1 cellular context compared by ENCODE assay signal in the genomic region with DNA sequence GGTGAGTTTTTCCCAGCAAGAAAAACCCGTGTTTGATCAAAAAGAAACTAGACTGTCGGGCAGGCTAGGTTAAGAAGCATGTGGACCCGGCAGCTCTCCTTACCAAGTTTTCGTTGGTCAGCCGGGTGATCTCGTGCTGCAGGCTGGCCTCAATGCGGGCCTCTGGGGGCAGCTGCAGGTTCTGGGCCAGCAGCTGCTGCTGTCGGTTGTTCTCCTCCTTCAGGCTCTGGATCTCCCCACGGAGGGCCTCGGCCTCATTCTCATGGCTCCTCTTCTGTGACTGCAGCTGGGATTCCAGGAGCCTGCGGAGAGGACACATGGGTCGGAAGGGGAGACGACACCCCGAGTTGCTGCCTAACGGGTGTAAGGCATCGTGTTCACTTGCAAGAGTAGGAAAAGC.
TF ChIP-seq lines count a peak whose summit lies in the region.

No MANE protein-coding gene starts in this region.

TF ChIP-seq in H1, 55 proteins besides CTCF, POLR2A, EP300 and RAD21:
- TF ChIP-seq TAF7 (optimal IDR thresholded peaks at IDR 0.05; ENCODE audit: borderline replicate concordance, low read depth, low read length) (no peak), SP4 (IDR thresholded peaks at IDR 0.05; ENCODE audit: low read length) (no peak), SIN3A (conservative IDR thresholded peaks at IDR 0.05 in 1 of 2, IDR thresholded peaks at IDR 0.05 in 1 of 2; ENCODE audit: low read depth in 1 of 2, low read length in 2 of 2) (no peak), ASH2L (IDR thresholded peaks at IDR 0.05; ENCODE audit: low read length) (no peak), SP1 (IDR thresholded peaks at IDR 0.05; ENCODE audit: low read depth, low read length) (no peak), SP2 (IDR thresholded peaks at IDR 0.05; ENCODE audit: low read length) (no peak), CREB1 (IDR thresholded peaks at IDR 0.05) (no peak), GTF2F1 (IDR thresholded peaks at IDR 0.05; ENCODE audit: borderline replicate concordance, low read depth, low read length) (no peak), SUZ12 (IDR thresholded peaks at IDR 0.05; ENCODE audit: low read length) (no peak), JUND (IDR thresholded peaks at IDR 0.05; ENCODE audit: low read length) (no peak), RXRA (IDR thresholded peaks at IDR 0.05; ENCODE audit: insufficient read depth, low read depth, low read length) (no peak), RFX5 (IDR thresholded peaks at IDR 0.05; ENCODE audit: borderline replicate concordance, low read depth, low read length) (no peak), SIRT6 (IDR thresholded peaks at IDR 0.05; ENCODE audit: low read length) (no peak), JUN (IDR thresholded peaks at IDR 0.05; ENCODE audit: low read depth, low read length) (no peak), CHD1 (IDR thresholded peaks at IDR 0.05; ENCODE audit: low read depth, low read length) (no peak)
- TF ChIP-seq, protein P1, sequence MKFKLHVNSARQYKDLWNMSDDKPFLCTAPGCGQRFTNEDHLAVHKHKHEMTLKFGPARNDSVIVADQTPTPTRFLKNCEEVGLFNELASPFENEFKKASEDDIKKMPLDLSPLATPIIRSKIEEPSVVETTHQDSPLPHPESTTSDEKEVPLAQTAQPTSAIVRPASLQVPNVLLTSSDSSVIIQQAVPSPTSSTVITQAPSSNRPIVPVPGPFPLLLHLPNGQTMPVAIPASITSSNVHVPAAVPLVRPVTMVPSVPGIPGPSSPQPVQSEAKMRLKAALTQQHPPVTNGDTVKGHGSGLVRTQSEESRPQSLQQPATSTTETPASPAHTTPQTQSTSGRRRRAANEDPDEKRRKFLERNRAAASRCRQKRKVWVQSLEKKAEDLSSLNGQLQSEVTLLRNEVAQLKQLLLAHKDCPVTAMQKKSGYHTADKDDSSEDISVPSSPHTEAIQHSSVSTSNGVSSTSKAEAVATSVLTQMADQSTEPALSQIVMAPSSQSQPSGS (IDR thresholded peaks at IDR 0.05; ENCODE audit: low read length), result no peak
- TF ChIP-seq, protein P2, sequence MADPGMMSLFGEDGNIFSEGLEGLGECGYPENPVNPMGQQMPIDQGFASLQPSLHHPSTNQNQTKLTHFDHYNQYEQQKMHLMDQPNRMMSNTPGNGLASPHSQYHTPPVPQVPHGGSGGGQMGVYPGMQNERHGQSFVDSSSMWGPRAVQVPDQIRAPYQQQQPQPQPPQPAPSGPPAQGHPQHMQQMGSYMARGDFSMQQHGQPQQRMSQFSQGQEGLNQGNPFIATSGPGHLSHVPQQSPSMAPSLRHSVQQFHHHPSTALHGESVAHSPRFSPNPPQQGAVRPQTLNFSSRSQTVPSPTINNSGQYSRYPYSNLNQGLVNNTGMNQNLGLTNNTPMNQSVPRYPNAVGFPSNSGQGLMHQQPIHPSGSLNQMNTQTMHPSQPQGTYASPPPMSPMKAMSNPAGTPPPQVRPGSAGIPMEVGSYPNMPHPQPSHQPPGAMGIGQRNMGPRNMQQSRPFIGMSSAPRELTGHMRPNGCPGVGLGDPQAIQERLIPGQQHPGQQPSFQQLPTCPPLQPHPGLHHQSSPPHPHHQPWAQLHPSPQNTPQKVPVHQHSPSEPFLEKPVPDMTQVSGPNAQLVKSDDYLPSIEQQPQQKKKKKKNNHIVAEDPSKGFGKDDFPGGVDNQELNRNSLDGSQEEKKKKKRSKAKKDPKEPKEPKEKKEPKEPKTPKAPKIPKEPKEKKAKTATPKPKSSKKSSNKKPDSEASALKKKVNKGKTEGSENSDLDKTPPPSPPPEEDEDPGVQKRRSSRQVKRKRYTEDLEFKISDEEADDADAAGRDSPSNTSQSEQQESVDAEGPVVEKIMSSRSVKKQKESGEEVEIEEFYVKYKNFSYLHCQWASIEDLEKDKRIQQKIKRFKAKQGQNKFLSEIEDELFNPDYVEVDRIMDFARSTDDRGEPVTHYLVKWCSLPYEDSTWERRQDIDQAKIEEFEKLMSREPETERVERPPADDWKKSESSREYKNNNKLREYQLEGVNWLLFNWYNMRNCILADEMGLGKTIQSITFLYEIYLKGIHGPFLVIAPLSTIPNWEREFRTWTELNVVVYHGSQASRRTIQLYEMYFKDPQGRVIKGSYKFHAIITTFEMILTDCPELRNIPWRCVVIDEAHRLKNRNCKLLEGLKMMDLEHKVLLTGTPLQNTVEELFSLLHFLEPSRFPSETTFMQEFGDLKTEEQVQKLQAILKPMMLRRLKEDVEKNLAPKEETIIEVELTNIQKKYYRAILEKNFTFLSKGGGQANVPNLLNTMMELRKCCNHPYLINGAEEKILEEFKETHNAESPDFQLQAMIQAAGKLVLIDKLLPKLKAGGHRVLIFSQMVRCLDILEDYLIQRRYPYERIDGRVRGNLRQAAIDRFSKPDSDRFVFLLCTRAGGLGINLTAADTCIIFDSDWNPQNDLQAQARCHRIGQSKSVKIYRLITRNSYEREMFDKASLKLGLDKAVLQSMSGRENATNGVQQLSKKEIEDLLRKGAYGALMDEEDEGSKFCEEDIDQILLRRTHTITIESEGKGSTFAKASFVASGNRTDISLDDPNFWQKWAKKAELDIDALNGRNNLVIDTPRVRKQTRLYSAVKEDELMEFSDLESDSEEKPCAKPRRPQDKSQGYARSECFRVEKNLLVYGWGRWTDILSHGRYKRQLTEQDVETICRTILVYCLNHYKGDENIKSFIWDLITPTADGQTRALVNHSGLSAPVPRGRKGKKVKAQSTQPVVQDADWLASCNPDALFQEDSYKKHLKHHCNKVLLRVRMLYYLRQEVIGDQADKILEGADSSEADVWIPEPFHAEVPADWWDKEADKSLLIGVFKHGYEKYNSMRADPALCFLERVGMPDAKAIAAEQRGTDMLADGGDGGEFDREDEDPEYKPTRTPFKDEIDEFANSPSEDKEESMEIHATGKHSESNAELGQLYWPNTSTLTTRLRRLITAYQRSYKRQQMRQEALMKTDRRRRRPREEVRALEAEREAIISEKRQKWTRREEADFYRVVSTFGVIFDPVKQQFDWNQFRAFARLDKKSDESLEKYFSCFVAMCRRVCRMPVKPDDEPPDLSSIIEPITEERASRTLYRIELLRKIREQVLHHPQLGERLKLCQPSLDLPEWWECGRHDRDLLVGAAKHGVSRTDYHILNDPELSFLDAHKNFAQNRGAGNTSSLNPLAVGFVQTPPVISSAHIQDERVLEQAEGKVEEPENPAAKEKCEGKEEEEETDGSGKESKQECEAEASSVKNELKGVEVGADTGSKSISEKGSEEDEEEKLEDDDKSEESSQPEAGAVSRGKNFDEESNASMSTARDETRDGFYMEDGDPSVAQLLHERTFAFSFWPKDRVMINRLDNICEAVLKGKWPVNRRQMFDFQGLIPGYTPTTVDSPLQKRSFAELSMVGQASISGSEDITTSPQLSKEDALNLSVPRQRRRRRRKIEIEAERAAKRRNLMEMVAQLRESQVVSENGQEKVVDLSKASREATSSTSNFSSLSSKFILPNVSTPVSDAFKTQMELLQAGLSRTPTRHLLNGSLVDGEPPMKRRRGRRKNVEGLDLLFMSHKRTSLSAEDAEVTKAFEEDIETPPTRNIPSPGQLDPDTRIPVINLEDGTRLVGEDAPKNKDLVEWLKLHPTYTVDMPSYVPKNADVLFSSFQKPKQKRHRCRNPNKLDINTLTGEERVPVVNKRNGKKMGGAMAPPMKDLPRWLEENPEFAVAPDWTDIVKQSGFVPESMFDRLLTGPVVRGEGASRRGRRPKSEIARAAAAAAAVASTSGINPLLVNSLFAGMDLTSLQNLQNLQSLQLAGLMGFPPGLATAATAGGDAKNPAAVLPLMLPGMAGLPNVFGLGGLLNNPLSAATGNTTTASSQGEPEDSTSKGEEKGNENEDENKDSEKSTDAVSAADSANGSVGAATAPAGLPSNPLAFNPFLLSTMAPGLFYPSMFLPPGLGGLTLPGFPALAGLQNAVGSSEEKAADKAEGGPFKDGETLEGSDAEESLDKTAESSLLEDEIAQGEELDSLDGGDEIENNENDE (IDR thresholded peaks at IDR 0.05; ENCODE audit: insufficient replicate concordance, low read length), result no peak
TF ChIP-seq in H1: peak in this region for 0.
